8 cellular contexts compared by ENCODE assay signal in genomic region chr6:108581237-108581931, GRCh38. TPM values are rescaled to one million over a fixed set of nuclear protein-coding genes. Genes with fewer than 3 reads are reported as not detected.
DNase-seq lines count a peak whose midpoint lies in the region; ATAC-seq and TF ChIP-seq lines count a peak whose summit lies in the region.

No MANE protein-coding gene starts in this region.

- intact Hi-C loops in activated CD4-positive, alpha-beta memory T cell treated with anti-CD3 and anti-CD28 coated beads for 36 hours (cut with micrococcal nuclease): loop anchor here (1.0 kb wide), 1 partner anchor 16 kb away; no protein-coding TSS in a partner anchor
- intact Hi-C loops in heart left ventricle (cut with DNase I): loop anchor here in 1 of 10 donors (5.0 kb wide), 1 partner anchor 76 kb away; no protein-coding TSS in a partner anchor
- intact Hi-C loops in stomach (cut with DNase I; ENCODE audit: low total_unique reads): no loop called here

- no peaks in the 10 kb centered on the region for H3K9me3 Mint-ChIP-seq in activated T-cell treated with anti-CD3 and anti-CD28 coated beads, Interleukin-2, amount 50 U/mL, for 72 hours
- no peaks in the 10 kb centered on the region for H3K9me3 Mint-ChIP-seq in activated CD4-positive, alpha-beta memory T cell treated with anti-CD3 and anti-CD28 coated beads for 36 hours

- no peaks in the 10 kb centered on the region for H3K36me3 Mint-ChIP-seq in activated T-cell treated with anti-CD3 and anti-CD28 coated beads, Interleukin-2, amount 50 U/mL, for 72 hours (ENCODE audit: insufficient read depth in 2 of 2)
- no peaks in the 10 kb centered on the region for H3K36me3 Mint-ChIP-seq in activated CD4-positive, alpha-beta memory T cell treated with anti-CD3 and anti-CD28 coated beads for 36 hours

- POLR2A ChIA-PET in activated CD4-positive, alpha-beta memory T cell treated with anti-CD3 and anti-CD28 coated beads for 36 hours (lab: Charles Lee): no interaction called here

- peak; percentile 29 to 48 for ATAC-seq in activated T-cell treated with anti-CD3 and anti-CD28 coated beads, Interleukin-2, amount 50 U/mL, for 72 hours (replicated peaks in 1 of 2)
- ATAC-seq in heart left ventricle: peak in 2 of 4 donors; percentile 52 to 67
- ATAC-seq in HG02610 (IDR thresholded peaks at IDR 0.05; ENCODE audit: unreplicated experiment): no peak

- no peaks in the 10 kb centered on the region for H3K9me3 ChIP-seq in heart left ventricle
- no peaks in the 10 kb centered on the region for H3K9me3 ChIP-seq in stomach

- H3K4me1 ChIP-seq in heart left ventricle: peaks cover 33 to 98% (median 94%) of the 10 kb centered on the region in 12 donors
- H3K4me1 ChIP-seq in stomach: peaks cover 82 to 100% (median 91%) of the 10 kb centered on the region in 4 donors

- H3K27me3 Mint-ChIP-seq in activated T-cell treated with anti-CD3 and anti-CD28 coated beads, Interleukin-2, amount 50 U/mL, for 72 hours (ENCODE audit: low read depth): no peaks in the 10 kb centered on the region
- no peaks in the 10 kb centered on the region for H3K27me3 Mint-ChIP-seq in activated CD4-positive, alpha-beta memory T cell treated with anti-CD3 and anti-CD28 coated beads for 36 hours

- TF ChIP-seq POLR2A in heart left ventricle (IDR thresholded peaks at IDR 0.05): no peak
- TF ChIP-seq POLR2A in stomach (IDR thresholded peaks at IDR 0.05): no peak

- peak overlapping the region; percentile 6 to 14 for H3K4me3 Mint-ChIP-seq in activated T-cell treated with anti-CD3 and anti-CD28 coated beads, Interleukin-2, amount 50 U/mL, for 72 hours
- H3K4me3 Mint-ChIP-seq in activated CD4-positive, alpha-beta memory T cell treated with anti-CD3 and anti-CD28 coated beads for 36 hours: no peak overlapping the region

- no peak for DNase-seq in activated T-cell treated with anti-CD3 and anti-CD28 coated beads, Interleukin-2, amount 50 U/mL, for 72 hours
- DNase-seq in activated T-cell treated with anti-CD3 and anti-CD28 coated beads for 4 hours (no peak), heart left ventricle (no peak), stomach (no peak), NCI-H524 (lab: John Stamatoyannopoulos, UW) (no peak), inferior parietal cortex (ENCODE audit: extremely low spot score) (no peak)
- no peak for DNase-seq in activated CD4-positive, alpha-beta memory T cell treated with anti-CD3 and anti-CD28 coated beads for 36 hours

- H3K27ac ChIP-seq in heart left ventricle (peak overlapping the region in 11 of 12 donors; percentile 21 to 89 (median 63)), stomach (peak overlapping the region; percentile 55 to 79 (median 72))

- whole genome bisulfite sequencing in heart left ventricle, 4 donors: 17 to 26% (median 21%) methylated on average over 3 of the region's 3 CpGs
- WGBS in stomach, 5 donors: 11 to 17% (median 15%) methylated on average over 3 of the region's 3 CpGs

- H3K27ac Mint-ChIP-seq in activated T-cell treated with anti-CD3 and anti-CD28 coated beads, Interleukin-2, amount 50 U/mL, for 72 hours: peak overlapping the region; percentile 20
- H3K27ac Mint-ChIP-seq in activated CD4-positive, alpha-beta memory T cell treated with anti-CD3 and anti-CD28 coated beads for 36 hours: peak overlapping the region; percentile 16

- peaks cover 44% of the 10 kb centered on the region for H3K4me1 Mint-ChIP-seq in activated T-cell treated with anti-CD3 and anti-CD28 coated beads, Interleukin-2, amount 50 U/mL, for 72 hours (ENCODE audit: low read depth)
- peaks cover 59% of the 10 kb centered on the region for H3K4me1 Mint-ChIP-seq in activated CD4-positive, alpha-beta memory T cell treated with anti-CD3 and anti-CD28 coated beads for 36 hours (ENCODE audit: low read depth)

- peak overlapping the region in 3 of 12 donors; percentile 9 to 20 (median 13) for H3K4me3 ChIP-seq in heart left ventricle
- peak overlapping the region in 1 of 4 donors; percentile 0 for H3K4me3 ChIP-seq in stomach

- peak; percentile 16 for TF ChIP-seq EP300 in stomach (IDR thresholded peaks at IDR 0.05)

- no peak for TF ChIP-seq CTCF in heart left ventricle (IDR thresholded peaks at IDR 0.05)
- no peak for TF ChIP-seq CTCF in stomach (IDR thresholded peaks at IDR 0.05)

- H3K27me3 ChIP-seq in heart left ventricle (no peaks in the 10 kb centered on the region), stomach (no peaks in the 10 kb centered on the region)

- H3K36me3 ChIP-seq in heart left ventricle: peaks cover 0 to 12% (median 0%) of the 10 kb centered on the region in 9 donors
- H3K36me3 ChIP-seq in stomach: peaks cover 0 to 24% (median 14%) of the 10 kb centered on the region in 4 donors

- CTCF ChIA-PET in activated CD4-positive, alpha-beta memory T cell treated with anti-CD3 and anti-CD28 coated beads for 36 hours (lab: Charles Lee): no interaction called here

RNA-seq across cellular contexts. Expression of gene FOXO3, which starts 20.7 kb away (rescaled TPM):
- 10 to 100 TPM in 1 of 2 donors, 1 to 10 TPM in 1; 7.1 to 10.0 TPM for total RNA-seq in activated T-cell treated with anti-CD3 and anti-CD28 coated beads, Interleukin-2, amount 50 U/mL, for 72 hours
- 1 to 10 TPM; 5.4 to 6.5 TPM for total RNA-seq in activated CD4-positive, alpha-beta memory T cell treated with anti-CD3 and anti-CD28 coated beads for 36 hours
- total RNA-seq in heart left ventricle (10 to 100 TPM; 26.8 to 87.9 (median 38.7) TPM), stomach (10 to 100 TPM; 33.3 to 89.8 (median 78.6) TPM)
- polyA plus RNA-seq in heart left ventricle (10 to 100 TPM; 11.6 to 39.1 TPM), stomach (10 to 100 TPM; 13.0 to 21.2 (median 14.4) TPM)
